ENCODE assay signal across 1 cellular context in the genomic region with DNA sequence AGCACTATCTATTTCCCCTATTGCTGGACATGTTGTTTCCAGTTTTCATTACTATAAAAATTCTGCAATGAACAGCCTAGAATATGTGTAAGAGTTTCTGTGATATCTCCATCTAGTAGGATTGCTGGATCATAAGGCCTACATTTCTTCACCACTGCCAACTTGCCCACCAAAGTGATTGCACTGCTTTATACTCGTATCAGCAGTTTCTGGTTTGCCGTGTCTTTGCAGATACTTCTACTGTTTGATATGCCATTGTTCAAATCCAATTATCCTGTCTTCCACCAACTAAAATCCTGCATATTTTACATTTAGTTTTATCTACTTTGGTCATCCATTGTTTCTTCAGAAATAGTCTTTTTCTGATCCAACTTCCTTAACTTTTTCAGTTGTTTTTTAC.
A peak's percentile ranks its signal among the peaks of the same experiment; 100 is the strongest.
TF ChIP-seq lines count a peak whose summit lies in the region.

No MANE protein-coding gene starts in this region.

TF ChIP-seq in IMR-90, 13 proteins besides CTCF, POLR2A, EP300 and RAD21:
- TF ChIP-seq MAZ (IDR thresholded peaks at IDR 0.05; ENCODE audit: borderline replicate concordance, low read depth, low read length) = no peak
- no peak for TF ChIP-seq RCOR1 (IDR thresholded peaks at IDR 0.05; ENCODE audit: insufficient replicate concordance, low read length)
- TF ChIP-seq CEBPB (IDR thresholded peaks at IDR 0.05; ENCODE audit: low read depth, low read length) = no peak
- no peak for TF ChIP-seq FOS (IDR thresholded peaks at IDR 0.05; ENCODE audit: low read depth, low read length)
- TF ChIP-seq MAFK (IDR thresholded peaks at IDR 0.05; ENCODE audit: low read depth, low read length) = peak; percentile 59
